In genomic region chr11:72239849-72240460, GRCh38 we compare ENCODE assay signal across 8 cellular contexts. TPM values are rescaled to one million over a fixed set of nuclear protein-coding genes. Genes with fewer than 3 reads are reported as not detected.
DNase-seq lines count a peak whose midpoint lies in the region; ATAC-seq, FAIRE-seq and TF ChIP-seq lines count a peak whose summit lies in the region.

No MANE protein-coding gene starts in this region.

- peaks cover 7% of the 10 kb centered on the region for H3K36me3 Mint-ChIP-seq in activated CD8-positive, alpha-beta memory T cell treated with anti-CD3 and anti-CD28 coated beads, Interleukin-2, amount 10 ng/mL, durations not matched to agents 7 days and 5 days
- peaks cover 10% of the 10 kb centered on the region for H3K36me3 Mint-ChIP-seq in astrocyte (ENCODE audit: low read depth, unreplicated experiment)

- H2AFZ ChIP-seq in astrocyte (ENCODE audit: low read depth, low read length): no peak overlapping the region
- H2AFZ ChIP-seq in keratinocyte (ENCODE audit: control insufficient read depth, low read length): peak overlapping the region; percentile 4

- peak overlapping the region; percentile 85 for H3K4me2 ChIP-seq in astrocyte (ENCODE audit: low read length)
- H3K4me2 ChIP-seq in keratinocyte (ENCODE audit: control insufficient read depth, extremely low read depth, insufficient read depth, low read depth, low read length): peak overlapping the region; percentile 54

- H3K9me3 ChIP-seq in astrocyte (ENCODE audit: insufficient read depth, low read depth, low read length) (no peaks in the 10 kb centered on the region), keratinocyte (ENCODE audit: control insufficient read depth, low read depth, low read length) (no peaks in the 10 kb centered on the region), subcutaneous abdominal adipose tissue (ENCODE audit: control insufficient read depth in 5 of 5, low read length in 5 of 5) (no peaks in the 10 kb centered on the region)

- FAIRE-seq in astrocyte (lab: Jason Lieb, UNC) (no peak), keratinocyte (lab: Jason Lieb, UNC) (no peak)

- CTCF ChIA-PET in activated CD8-positive, alpha-beta memory T cell treated with anti-CD3 and anti-CD28 coated beads, Interleukin-2, amount 10 ng/mL, durations not matched to agents 7 days and 5 days (lab: Charles Lee): interaction anchor here (0.9 to 2.1 kb wide), 5 partner anchors 14 to 179 kb away, joined by 3 to 21 read pairs (median 5); partner anchors contain the start of gene INPPL1

- H3K9ac ChIP-seq in astrocyte (ENCODE audit: low read length) (no peak overlapping the region), keratinocyte (ENCODE audit: control insufficient read depth, extremely low read depth, insufficient read depth, low read length) (no peak overlapping the region), subcutaneous abdominal adipose tissue (ENCODE audit: low read length in 5 of 5) (peak overlapping the region in 2 of 5 donors; percentile 6 to 23)

- no peaks in the 10 kb centered on the region for H3K9me1 ChIP-seq in keratinocyte (ENCODE audit: control insufficient read depth, extremely low read depth, insufficient read depth, low read length)

- H3K4me1 ChIP-seq in astrocyte (ENCODE audit: insufficient read depth, low read length) (peaks cover 26% of the 10 kb centered on the region), keratinocyte (ENCODE audit: control insufficient read depth, extremely low read depth, insufficient read depth, low read length) (peaks cover 6% of the 10 kb centered on the region), subcutaneous abdominal adipose tissue (ENCODE audit: control insufficient read depth in 5 of 5, insufficient read depth in 5 of 5, low read length in 5 of 5) (peaks cover 4 to 69% (median 58%) of the 10 kb centered on the region in 5 donors)

- no peak for ATAC-seq in activated CD8-positive, alpha-beta memory T cell treated with anti-CD3 and anti-CD28 coated beads, Interleukin-2, amount 10 ng/mL, durations not matched to agents 7 days and 5 days
- ATAC-seq in HG02884 (IDR thresholded peaks at IDR 0.05; ENCODE audit: unreplicated experiment): no peak

- dilution Hi-C loops in keratinocyte (cut with MboI; ENCODE audit: extremely low pct_ligation_motif_present, low sequenced_read_pairs): no loop called here

- H3K27ac ChIP-seq in astrocyte (ENCODE audit: low read depth, low read length) (no peak overlapping the region), keratinocyte (ENCODE audit: control insufficient read depth, insufficient read depth, low read length) (no peak overlapping the region), subcutaneous abdominal adipose tissue (ENCODE audit: low read depth, low read length) (no peak overlapping the region)

- H3K27me3 ChIP-seq in astrocyte (ENCODE audit: insufficient read depth, low read length) (peaks cover 43% of the 10 kb centered on the region), keratinocyte (ENCODE audit: control insufficient read depth, extremely low read depth, insufficient read depth, low read length) (peaks cover 40% of the 10 kb centered on the region), subcutaneous abdominal adipose tissue (ENCODE audit: control insufficient read depth in 5 of 5, insufficient read depth in 4 of 5, low read length in 5 of 5) (peaks cover 21 to 28% (median 26%) of the 10 kb centered on the region in 5 donors)

- H3K4me1 Mint-ChIP-seq in activated CD8-positive, alpha-beta memory T cell treated with anti-CD3 and anti-CD28 coated beads, Interleukin-2, amount 10 ng/mL, durations not matched to agents 7 days and 5 days: peaks cover 16% of the 10 kb centered on the region
- H3K4me1 Mint-ChIP-seq in astrocyte (ENCODE audit: low read depth, unreplicated experiment): peaks cover 15% of the 10 kb centered on the region

- H4K20me1 ChIP-seq in astrocyte (ENCODE audit: insufficient read depth, low read length): peaks cover 51% of the 10 kb centered on the region
- H4K20me1 ChIP-seq in keratinocyte (ENCODE audit: control insufficient read depth, extremely low read depth, insufficient read depth, low read length): peaks cover 4% of the 10 kb centered on the region

- peak; percentile 58 for DNase-seq in activated CD8-positive, alpha-beta memory T cell treated with anti-CD3 and anti-CD28 coated beads, Interleukin-2, amount 50 U/mL, for 48 hours
- DNase-seq in activated CD8-positive, alpha-beta memory T cell treated with anti-CD3 and anti-CD28 coated beads, Interleukin-2, amount 10 ng/mL, durations not matched to agents 7 days and 5 days: no peak
- no peak for DNase-seq in astrocyte (ENCODE audit: low read depth)
- DNase-seq in keratinocyte (ENCODE audit: low read depth, low spot score): no peak
- DNase-seq in NCI-H128 (lab: John Stamatoyannopoulos, UW; ENCODE audit: unreplicated experiment): no peak
- DNase-seq in cerebellar nuclear complex (lab: John Stamatoyannopoulos, UW): no peak

- peaks cover 12% of the 10 kb centered on the region for H3K36me3 ChIP-seq in astrocyte (ENCODE audit: insufficient read depth, low read length)
- H3K36me3 ChIP-seq in keratinocyte (ENCODE audit: control insufficient read depth in 2 of 2, extremely low read depth in 1 of 2, insufficient read depth in 2 of 2, low read length in 2 of 2): peaks cover 16 to 19% of the 10 kb centered on the region in 2 experiments
- peaks cover 0 to 31% (median 30%) of the 10 kb centered on the region in 5 donors for H3K36me3 ChIP-seq in subcutaneous abdominal adipose tissue (ENCODE audit: control insufficient read depth in 5 of 5, insufficient read depth in 5 of 5, low read length in 5 of 5)

- H3K27me3 Mint-ChIP-seq in activated CD8-positive, alpha-beta memory T cell treated with anti-CD3 and anti-CD28 coated beads, Interleukin-2, amount 10 ng/mL, durations not matched to agents 7 days and 5 days: peaks cover 44% of the 10 kb centered on the region
- H3K27me3 Mint-ChIP-seq in astrocyte (ENCODE audit: low read depth, unreplicated experiment): peaks cover 40% of the 10 kb centered on the region

- no peaks in the 10 kb centered on the region for H3K9me3 Mint-ChIP-seq in activated CD8-positive, alpha-beta memory T cell treated with anti-CD3 and anti-CD28 coated beads, Interleukin-2, amount 10 ng/mL, durations not matched to agents 7 days and 5 days (ENCODE audit: low read depth)
- peaks cover 17% of the 10 kb centered on the region for H3K9me3 Mint-ChIP-seq in astrocyte (ENCODE audit: unreplicated experiment)

- H3K4me3 ChIP-seq in astrocyte (ENCODE audit: insufficient read depth, low read depth, low read length) (no peak overlapping the region), keratinocyte (ENCODE audit: control insufficient read depth in 2 of 3, extremely low read depth in 1 of 3, insufficient read depth in 2 of 3, low read depth in 1 of 3, low read length in 3 of 3) (peak overlapping the region in 1 of 3 experiments; percentile 12), subcutaneous abdominal adipose tissue (ENCODE audit: low read depth in 1 of 5, low read length in 5 of 5) (peak overlapping the region; percentile 15 to 61 (median 47))

- no peaks in the 10 kb centered on the region for H3K79me2 ChIP-seq in astrocyte (ENCODE audit: insufficient read depth, low read length)
- H3K79me2 ChIP-seq in keratinocyte (ENCODE audit: control insufficient read depth, insufficient read depth, low read length): no peaks in the 10 kb centered on the region

- no peak overlapping the region for H3K4me3 Mint-ChIP-seq in activated CD8-positive, alpha-beta memory T cell treated with anti-CD3 and anti-CD28 coated beads, Interleukin-2, amount 10 ng/mL, durations not matched to agents 7 days and 5 days
- peak overlapping the region; percentile 84 for H3K4me3 Mint-ChIP-seq in astrocyte (ENCODE audit: unreplicated experiment)

- TF ChIP-seq CTCF in astrocyte (IDR thresholded peaks at IDR 0.05; ENCODE audit: insufficient read depth, low read depth, low read length) (no peak), keratinocyte (optimal IDR thresholded peaks at IDR 0.05 in 1 of 3, IDR thresholded peaks at IDR 0.05 in 1 of 3, conservative IDR thresholded peaks at IDR 0.05 in 1 of 3; ENCODE audit: extremely low read depth in 1 of 3, insufficient read depth in 2 of 3, low read length in 3 of 3) (peak in 1 of 3 experiments; percentile 15)

- H3K27ac Mint-ChIP-seq in activated CD8-positive, alpha-beta memory T cell treated with anti-CD3 and anti-CD28 coated beads, Interleukin-2, amount 10 ng/mL, durations not matched to agents 7 days and 5 days: no peak overlapping the region
- peak overlapping the region; percentile 79 for H3K27ac Mint-ChIP-seq in astrocyte (ENCODE audit: unreplicated experiment)

RNA-seq across cellular contexts. Expression of gene PHOX2A, which starts 4.0 kb away (rescaled TPM):
- total RNA-seq in activated CD8-positive, alpha-beta memory T cell treated with anti-CD3 and anti-CD28 coated beads, Interleukin-2, amount 10 ng/mL, durations not matched to agents 7 days and 5 days: not detected
- 0.36 TPM in 1 of 2 replicates, not detected in the other for total RNA-seq in astrocyte
- not detected in 3 replicates for polyA plus RNA-seq in keratinocyte
- not detected for polyA plus RNA-seq in keratinocyte (2011; ENCODE audit: low read depth)
- not detected in 2 replicates for polyA plus RNA-seq in keratinocyte (2011; cell fraction: cytosol; rRNA removed)
- not detected in 2 replicates for polyA plus RNA-seq in keratinocyte (2011; cell fraction: nucleus; rRNA removed)
- polyA plus RNA-seq in keratinocyte (2012; ENCODE audit: low replicate concordance): not detected in 2 replicates
- polyA minus RNA-seq in keratinocyte: not detected in 3 replicates
- not detected for polyA minus RNA-seq in keratinocyte (2011; cell fraction: cytosol; rRNA and poly(A)+ RNA removed)
- polyA minus RNA-seq in keratinocyte (2011; cell fraction: nucleus; rRNA and poly(A)+ RNA removed): not detected in 2 replicates

RNA-seq across cellular contexts. Expression of gene INPPL1, which starts 15.4 kb away (rescaled TPM):
- 100 to 1,000 TPM; 152 to 157 TPM for total RNA-seq in activated CD8-positive, alpha-beta memory T cell treated with anti-CD3 and anti-CD28 coated beads, Interleukin-2, amount 10 ng/mL, durations not matched to agents 7 days and 5 days
- total RNA-seq in astrocyte: 274 and 276 TPM in 2 replicates
- 44.0 to 69.5 TPM (median 53.7 TPM) in 3 replicates for polyA plus RNA-seq in keratinocyte
- 11.4 TPM for polyA plus RNA-seq in keratinocyte (2011; ENCODE audit: low read depth)
- 22.1 and 22.9 TPM in 2 replicates for polyA plus RNA-seq in keratinocyte (2011; cell fraction: cytosol; rRNA removed)
- polyA plus RNA-seq in keratinocyte (2011; cell fraction: nucleus; rRNA removed): 355 and 414 TPM in 2 replicates
- 23.7 and 33.5 TPM in 2 replicates for polyA plus RNA-seq in keratinocyte (2012; ENCODE audit: low replicate concordance)
- 69.3 to 97.3 TPM (median 87.9 TPM) in 3 replicates for polyA minus RNA-seq in keratinocyte
- polyA minus RNA-seq in keratinocyte (2011; cell fraction: cytosol; rRNA and poly(A)+ RNA removed): 90.4 TPM
- polyA minus RNA-seq in keratinocyte (2011; cell fraction: nucleus; rRNA and poly(A)+ RNA removed): 120 and 138 TPM in 2 replicates

RNA-seq across cellular contexts. Expression of gene FOLR2, which starts 23.4 kb away (rescaled TPM):
- total RNA-seq in activated CD8-positive, alpha-beta memory T cell treated with anti-CD3 and anti-CD28 coated beads, Interleukin-2, amount 10 ng/mL, durations not matched to agents 7 days and 5 days: not detected
- total RNA-seq in astrocyte: not detected in 2 replicates
- not detected in 3 replicates for polyA plus RNA-seq in keratinocyte
- not detected for polyA plus RNA-seq in keratinocyte (2011; ENCODE audit: low read depth)
- not detected in 2 replicates for polyA plus RNA-seq in keratinocyte (2011; cell fraction: cytosol; rRNA removed)
- polyA plus RNA-seq in keratinocyte (2011; cell fraction: nucleus; rRNA removed): not detected in 2 replicates
- polyA plus RNA-seq in keratinocyte (2012; ENCODE audit: low replicate concordance): not detected in 2 replicates
- not detected in 3 replicates for polyA minus RNA-seq in keratinocyte
- not detected for polyA minus RNA-seq in keratinocyte (2011; cell fraction: cytosol; rRNA and poly(A)+ RNA removed)
- not detected in 2 replicates for polyA minus RNA-seq in keratinocyte (2011; cell fraction: nucleus; rRNA and poly(A)+ RNA removed)

RNA-seq across cellular contexts. Expression of gene FOLR1, which starts 48.0 kb away (rescaled TPM):
- not detected for total RNA-seq in activated CD8-positive, alpha-beta memory T cell treated with anti-CD3 and anti-CD28 coated beads, Interleukin-2, amount 10 ng/mL, durations not matched to agents 7 days and 5 days
- total RNA-seq in astrocyte: 3.2 and 3.6 TPM in 2 replicates
- 0.13 to 0.50 TPM (median 0.33 TPM) in 3 replicates for polyA plus RNA-seq in keratinocyte
- 3.0 TPM for polyA plus RNA-seq in keratinocyte (2011; ENCODE audit: low read depth)
- 0.24 and 0.26 TPM in 2 replicates for polyA plus RNA-seq in keratinocyte (2011; cell fraction: cytosol; rRNA removed)
- polyA plus RNA-seq in keratinocyte (2011; cell fraction: nucleus; rRNA removed): 3.3 and 4.7 TPM in 2 replicates
- 2.7 TPM in 1 of 2 replicates, not detected in the other for polyA plus RNA-seq in keratinocyte (2012; ENCODE audit: low replicate concordance)
- polyA minus RNA-seq in keratinocyte: 0.46 TPM in 1 of 3 replicates, not detected in the others
- polyA minus RNA-seq in keratinocyte (2011; cell fraction: cytosol; rRNA and poly(A)+ RNA removed): 4.8 TPM
- 1.5 and 1.9 TPM in 2 replicates for polyA minus RNA-seq in keratinocyte (2011; cell fraction: nucleus; rRNA and poly(A)+ RNA removed)
